In the genomic region with DNA sequence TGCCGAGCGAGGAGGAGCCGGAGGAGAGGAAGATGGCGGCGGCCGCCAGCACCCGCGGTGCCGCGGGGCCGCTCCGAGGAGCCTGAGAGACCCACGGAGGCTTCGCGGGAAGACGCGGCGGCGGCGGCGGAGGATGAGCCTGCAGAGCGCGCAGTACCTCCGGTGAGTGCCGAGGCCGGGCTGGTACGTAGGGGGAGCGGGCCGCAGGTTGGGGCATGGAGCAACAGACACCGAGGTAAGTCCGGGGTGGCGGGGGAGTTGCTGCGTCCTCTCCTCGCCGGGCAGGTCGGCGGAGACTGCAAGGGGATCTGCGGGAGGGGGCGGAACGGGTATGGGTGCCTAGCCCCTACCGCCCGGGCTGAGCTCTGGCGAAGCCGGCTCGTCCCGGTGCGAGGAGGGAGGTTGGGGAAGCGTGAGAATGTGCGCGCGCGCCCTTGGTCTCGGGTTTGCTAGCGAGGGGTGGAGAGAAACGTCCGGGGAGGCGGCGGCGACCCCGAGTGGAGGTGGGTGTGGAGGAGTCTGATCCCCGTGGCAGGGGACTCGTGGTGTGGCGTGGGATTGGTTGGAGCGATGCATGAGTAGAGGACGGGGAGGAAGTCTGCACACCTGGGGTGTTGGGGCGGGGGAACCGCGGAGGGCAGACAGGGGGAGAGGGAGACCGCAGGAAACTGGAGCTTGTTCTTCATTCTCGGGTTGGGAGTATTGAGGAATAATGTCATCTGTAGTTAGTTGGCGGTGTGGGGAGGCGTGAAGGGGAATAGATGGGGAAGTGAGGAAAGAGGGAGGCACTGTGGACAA, we compare ENCODE assay signal across 8 cellular contexts. TPM values are rescaled to one million over a fixed set of nuclear protein-coding genes. Genes with fewer than 3 reads are reported as not detected.
DNase-seq lines count a peak whose midpoint lies in the region; ATAC-seq and TF ChIP-seq lines count a peak whose summit lies in the region.

A gene with protein sequence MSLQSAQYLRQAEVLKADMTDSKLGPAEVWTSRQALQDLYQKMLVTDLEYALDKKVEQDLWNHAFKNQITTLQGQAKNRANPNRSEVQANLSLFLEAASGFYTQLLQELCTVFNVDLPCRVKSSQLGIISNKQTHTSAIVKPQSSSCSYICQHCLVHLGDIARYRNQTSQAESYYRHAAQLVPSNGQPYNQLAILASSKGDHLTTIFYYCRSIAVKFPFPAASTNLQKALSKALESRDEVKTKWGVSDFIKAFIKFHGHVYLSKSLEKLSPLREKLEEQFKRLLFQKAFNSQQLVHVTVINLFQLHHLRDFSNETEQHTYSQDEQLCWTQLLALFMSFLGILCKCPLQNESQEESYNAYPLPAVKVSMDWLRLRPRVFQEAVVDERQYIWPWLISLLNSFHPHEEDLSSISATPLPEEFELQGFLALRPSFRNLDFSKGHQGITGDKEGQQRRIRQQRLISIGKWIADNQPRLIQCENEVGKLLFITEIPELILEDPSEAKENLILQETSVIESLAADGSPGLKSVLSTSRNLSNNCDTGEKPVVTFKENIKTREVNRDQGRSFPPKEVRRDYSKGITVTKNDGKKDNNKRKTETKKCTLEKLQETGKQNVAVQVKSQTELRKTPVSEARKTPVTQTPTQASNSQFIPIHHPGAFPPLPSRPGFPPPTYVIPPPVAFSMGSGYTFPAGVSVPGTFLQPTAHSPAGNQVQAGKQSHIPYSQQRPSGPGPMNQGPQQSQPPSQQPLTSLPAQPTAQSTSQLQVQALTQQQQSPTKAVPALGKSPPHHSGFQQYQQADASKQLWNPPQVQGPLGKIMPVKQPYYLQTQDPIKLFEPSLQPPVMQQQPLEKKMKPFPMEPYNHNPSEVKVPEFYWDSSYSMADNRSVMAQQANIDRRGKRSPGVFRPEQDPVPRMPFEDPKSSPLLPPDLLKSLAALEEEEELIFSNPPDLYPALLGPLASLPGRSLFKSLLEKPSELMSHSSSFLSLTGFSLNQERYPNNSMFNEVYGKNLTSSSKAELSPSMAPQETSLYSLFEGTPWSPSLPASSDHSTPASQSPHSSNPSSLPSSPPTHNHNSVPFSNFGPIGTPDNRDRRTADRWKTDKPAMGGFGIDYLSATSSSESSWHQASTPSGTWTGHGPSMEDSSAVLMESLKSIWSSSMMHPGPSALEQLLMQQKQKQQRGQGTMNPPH (plus strand): TSS at position 12 of the 798 bp plus-strand sequence. CDS start 122 bp downstream, at position 134.

- DNase-seq in activated CD8-positive, alpha-beta memory T cell treated with anti-CD3 and anti-CD28 coated beads for 1 hour (ENCODE audit: extremely low read depth in 1 of 2, low read depth in 1 of 2), result peak; percentile 10 to 27
- no peak for DNase-seq in activated CD8-positive, alpha-beta memory T cell treated with anti-CD3 and anti-CD28 coated beads for 24 hours
- DNase-seq in activated naive CD4-positive, alpha-beta T cell treated with anti-CD3 and anti-CD28 coated beads, Interleukin-2, amount 50 U/mL, for 16 hours, result peak; percentile 54
- peak; percentile 74 for DNase-seq in Right ventricle myocardium superior
- DNase-seq in posterior cingulate gyrus, result peak in 8 of 10 donors; percentile 26 to 90 (median 42)

- no peaks in the 10 kb centered on the region for H3K36me3 ChIP-seq in urinary bladder (ENCODE audit: insufficient read depth)

- peaks cover 1% of the 10 kb centered on the region for H3K4me1 ChIP-seq in urinary bladder (ENCODE audit: insufficient read depth)

- intact Hi-C loops in Right ventricle myocardium superior (cut with DNase I), result loop anchor here (5.0 kb wide), 3 partner anchors 70 to 190 kb away; no protein-coding TSS in a partner anchor
- intact Hi-C loops in posterior cingulate gyrus (cut with DNase I), result loop anchor here (5.0 kb wide), 3 partner anchors 165 to 445 kb away; partner anchors contain the start of gene ARPC5

- peak within 1 kb of the TSS; percentile 79 for H3K4me3 ChIP-seq in urinary bladder (ENCODE audit: low read depth, low read length)

- ATAC-seq in HG03064 (IDR thresholded peaks at IDR 0.05; ENCODE audit: low read depth, unreplicated experiment), result peak; percentile 24
- ATAC-seq in Right ventricle myocardium superior (ENCODE audit: poor library complexity), result no peak

- under 1% methylated on average over 72 of the region's 72 CpGs for WGBS in urinary bladder

- peak within 1 kb of the TSS; percentile 97 for H3K27ac ChIP-seq in urinary bladder (ENCODE audit: low read depth)

TF ChIP-seq in PFSK-1, 5 proteins besides CTCF, POLR2A, EP300 and RAD21:
- TF ChIP-seq SIN3A (IDR thresholded peaks at IDR 0.05; ENCODE audit: borderline replicate concordance, insufficient read depth, low read length) (no peak), REST (IDR thresholded peaks at IDR 0.05; ENCODE audit: insufficient read depth in 1 of 2, low read depth in 2 of 2, low read length in 2 of 2) (no peak), POLR2AphosphoS5 (IDR thresholded peaks at IDR 0.05; ENCODE audit: low read depth, low read length) (peak; percentile 74), TAF1 (IDR thresholded peaks at IDR 0.05; ENCODE audit: borderline replicate concordance, insufficient read depth, low read length) (0 out of 2 replicates have a peak, but pooled peaks have one; percentile 37), FOXP2 (optimal IDR thresholded peaks at IDR 0.05; ENCODE audit: borderline replicate concordance, extremely low read depth, extremely low read length, insufficient read depth) (peak; percentile 3)

RNA-seq across cellular contexts. Expression of the gene that starts here (rescaled TPM):
- 23.9 TPM for polyA plus RNA-seq in PFSK-1 (2012; ENCODE audit: insufficient read length, low read depth)
- total RNA-seq in Right ventricle myocardium superior, result 41.1 TPM
- 47.5 TPM for total RNA-seq in urinary bladder
- polyA plus RNA-seq in urinary bladder, result 23.6 TPM
